Comparison of ENCODE assay signal across 17 cellular contexts in the genomic region with DNA sequence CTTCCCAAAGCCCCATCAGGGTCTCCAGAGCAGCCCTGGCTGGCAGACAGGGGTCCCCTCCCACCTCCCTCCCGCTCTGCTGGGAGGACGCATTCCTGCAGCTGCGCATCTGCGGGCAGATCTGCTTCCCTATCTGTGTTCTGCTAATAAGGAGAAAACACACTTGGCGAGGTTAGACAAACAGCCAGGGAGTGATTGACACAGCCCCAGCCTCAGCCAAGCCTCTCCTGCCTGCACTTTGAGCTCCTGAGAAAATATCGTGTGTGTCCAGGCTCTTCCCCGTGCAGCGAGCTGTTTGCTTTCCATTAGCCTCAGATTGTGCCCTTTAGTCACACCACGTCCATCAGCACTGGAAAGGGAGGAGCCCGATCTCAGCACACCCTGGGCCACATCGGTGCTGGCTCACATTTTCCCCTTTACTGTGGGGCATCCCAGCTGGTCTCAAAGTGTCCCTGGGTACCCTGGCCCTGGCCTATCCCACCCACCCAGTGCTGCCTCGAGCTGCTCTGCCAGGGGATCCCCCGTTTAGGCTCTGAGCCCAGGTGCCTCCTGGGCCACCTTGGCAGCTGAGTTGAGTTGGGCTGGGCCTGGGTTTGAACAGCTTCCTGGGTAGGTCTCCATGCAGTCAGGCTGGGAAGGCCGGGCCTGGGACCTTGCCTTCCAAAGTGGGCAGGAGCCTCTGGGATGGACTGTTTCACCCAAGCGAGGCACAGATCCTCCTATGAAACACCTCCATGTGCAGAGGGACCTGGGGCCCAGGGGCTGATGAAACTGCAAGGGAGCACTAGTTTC.
DNase-seq lines count a peak whose midpoint lies in the region; ATAC-seq and TF ChIP-seq lines count a peak whose summit lies in the region.
"Had no signal": no experiment of that assay in that cellular context is flagged by ENCODE, and none has a peak within 500 bp of the region (broad histone marks: within the 10 kb centered on the region; RNA-seq: fewer than 3 reads in every experiment).

No MANE protein-coding gene starts in this region.

- no peaks in the 10 kb centered on the region for H3K23me2 ChIP-seq in H9 (ENCODE audit: insufficient read length, low read depth, low read length, poor library complexity, severe bottlenecking)

- no peak overlapping the region for H4K8ac ChIP-seq in H9 (replicated peaks; ENCODE audit: insufficient read length, low read depth, low read length)

- no peak overlapping the region for H3K4me2 ChIP-seq in H9 (ENCODE audit: insufficient read depth, insufficient read length, low read length)
- H3K4me2 ChIP-seq in PC-3 (ENCODE audit: low read length), result no peak overlapping the region

- no peak overlapping the region for H2AFZ ChIP-seq in H9 (ENCODE audit: low read length)
- no peak overlapping the region for H2AFZ ChIP-seq in PC-3 (ENCODE audit: low read length)

- no peak overlapping the region for H3T11ph ChIP-seq in H9 (ENCODE audit: low read length)

- H3K9me3 ChIP-seq in H9 (ENCODE audit: control insufficient read depth, low read depth, low read length) (peaks cover 4% of the 10 kb centered on the region), PC-3 (ENCODE audit: low read length) (peaks cover 8% of the 10 kb centered on the region; the same call in 1 of the 2 replicates)

- H3K36me3 Mint-ChIP-seq in H9 (ENCODE audit: insufficient read depth in 1 of 3, low read depth in 3 of 3) (peaks cover 3 to 8% (median 6%) of the 10 kb centered on the region in 3 experiments; a peak in 4 of 7 replicates), chondrocyte (ENCODE audit: low read depth) (no peaks in the 10 kb centered on the region), osteocyte (ENCODE audit: unreplicated experiment) (no peaks in the 10 kb centered on the region)
- H3K36me3 Mint-ChIP-seq: activated naive CD8-positive, alpha-beta T cell treated with anti-CD3 and anti-CD28 coated beads, Interleukin-2, amount 10 ng/mL, durations not matched to agents 7 days and 5 days; CD8-positive, alpha-beta T cell; IgD-negative memory B cell; stimulated activated naive B cell treated with anti-CD40 and anti-IgM and Interleukin-4, amounts not matched to agents 10 μg/mL and 1 μg/mL and 100 μg/mL, for 72 hours had no signal

- no peaks in the 10 kb centered on the region for H3F3A ChIP-seq in PC-3 (ENCODE audit: low read length, unreplicated experiment)

- no peak overlapping the region for H3K56ac ChIP-seq in H9 (ENCODE audit: insufficient read length, low read depth, low read length)

- POLR2A ChIA-PET in PC-3 (lab: Charles Lee; ENCODE audit: unreplicated experiment), result no interaction called here

- CTCF ChIA-PET in PC-3 (lab: Charles Lee), result no interaction called here

- H2BK120ac ChIP-seq in H9 (ENCODE audit: low read depth, low read length, poor library complexity, severe bottlenecking), result no peak overlapping the region

- no peak overlapping the region for H3K18ac ChIP-seq in H9 (ENCODE audit: insufficient read length, low read depth, low read length)

- no peak overlapping the region for H3K4me3 ChIP-seq in PC-3 (ENCODE audit: low read length)

- H2BK20ac ChIP-seq in H9 (ENCODE audit: low read depth, low read length, poor library complexity, severe bottlenecking), result no peak overlapping the region

- no peak overlapping the region for H2BK5ac ChIP-seq in H9 (ENCODE audit: insufficient read length, low read length)

- no TSS peak for BruUV-seq in PC-3 (replicated peaks; lab: Mats Ljungman, UMichigan)

- H2BK12ac ChIP-seq in H9 (ENCODE audit: insufficient read length, low read depth, low read length), result no peak overlapping the region

- no peak overlapping the region for H3K23ac ChIP-seq in H9 (ENCODE audit: insufficient read length, low read depth, low read length)

- H3K79me2 ChIP-seq in H9 (ENCODE audit: insufficient read depth, low read length) (no peaks in the 10 kb centered on the region), PC-3 (ENCODE audit: low read length) (no peaks in the 10 kb centered on the region)

- intact Hi-C loops in PC-3 (cut with micrococcal nuclease), result no loop called here

- H4K91ac ChIP-seq in H9 (ENCODE audit: insufficient read length, low read depth, low read length), result no peak overlapping the region

- no peak overlapping the region for H3K14ac ChIP-seq in H9 (ENCODE audit: insufficient read depth, low read length)

- DNase-seq in NCI-H1417 (lab: John Stamatoyannopoulos, UW), result peak in 2 of 3 experiments; percentile 66 to 88
- DNase-seq in NCI-H1417 treated with DMSO at 0.1 percent for 48 hours (lab: John Stamatoyannopoulos, UW), result no peak
- DNase-seq in H9, result peak; percentile 16
- DNase-seq in chondrocyte (ENCODE audit: low spot score), result peak; percentile 73
- peak; percentile 79 for DNase-seq in osteocyte (ENCODE audit: extremely low spot score, unreplicated experiment)
- no peak for DNase-seq in C1 segment of cervical spinal cord (lab: John Stamatoyannopoulos, UW)
- DNase-seq in PC-3, result no peak
- DNase-seq: activated naive CD8-positive, alpha-beta T cell treated with anti-CD3 and anti-CD28 coated beads, Interleukin-2, amount 10 ng/mL, durations not matched to agents 7 days and 5 days; caudate nucleus; GDM1; NCI-H1048; stimulated activated CD4-positive, alpha-beta T cell treated with anti-CD3 and anti-CD28 coated beads, Interleukin-4, amount 100 ng/mL, for 4 hours; stimulated activated naive B cell treated with anti-CD40 and anti-IgM and Interleukin-4, amounts not matched to agents 10 μg/mL and 1 μg/mL and 100 μg/mL, for 72 hours had no signal

- no peak for ATAC-seq in HG03097 (IDR thresholded peaks at IDR 0.05; ENCODE audit: low FRiP score, unreplicated experiment)
- no peak for ATAC-seq in PC-3
- ATAC-seq: CD8-positive, alpha-beta T cell; naive thymus-derived CD8-positive, alpha-beta T cell; stimulated activated naive B cell treated with anti-CD40 and anti-IgM and Interleukin-4, amounts not matched to agents 10 μg/mL and 1 μg/mL and 100 μg/mL, for 72 hours had no signal

- no peaks in the 10 kb centered on the region for H3K9me2 ChIP-seq in PC-3 (replicated peaks; ENCODE audit: low read length)

- H3K9me3 Mint-ChIP-seq in H9, result peaks cover 16 to 31% of the 10 kb centered on the region in 2 experiments
- H3K9me3 Mint-ChIP-seq in chondrocyte (ENCODE audit: low read depth), result peaks cover 6% of the 10 kb centered on the region
- peaks cover 7% of the 10 kb centered on the region for H3K9me3 Mint-ChIP-seq in osteocyte (ENCODE audit: unreplicated experiment)

- H3K27me3 Mint-ChIP-seq in H9 (ENCODE audit: low read depth), result peaks cover 4% of the 10 kb centered on the region
- H3K27me3 Mint-ChIP-seq in chondrocyte (ENCODE audit: low read depth), result peaks cover 2% of the 10 kb centered on the region
- no peaks in the 10 kb centered on the region for H3K27me3 Mint-ChIP-seq in osteocyte (ENCODE audit: unreplicated experiment)
- H3K27me3 Mint-ChIP-seq: activated naive CD8-positive, alpha-beta T cell treated with anti-CD3 and anti-CD28 coated beads, Interleukin-2, amount 10 ng/mL, durations not matched to agents 7 days and 5 days had no signal

- no peak overlapping the region for H3K4me3 Mint-ChIP-seq in H9
- no peak overlapping the region for H3K4me3 Mint-ChIP-seq in chondrocyte (ENCODE audit: unreplicated experiment)
- H3K4me3 Mint-ChIP-seq in osteocyte (ENCODE audit: unreplicated experiment), result no peak overlapping the region
- H3K4me3 Mint-ChIP-seq: activated naive CD8-positive, alpha-beta T cell treated with anti-CD3 and anti-CD28 coated beads, Interleukin-2, amount 10 ng/mL, durations not matched to agents 7 days and 5 days; CD8-positive, alpha-beta T cell; IgD-negative memory B cell; naive thymus-derived CD8-positive, alpha-beta T cell; stimulated activated naive B cell treated with anti-CD40 and anti-IgM and Interleukin-4, amounts not matched to agents 10 μg/mL and 1 μg/mL and 100 μg/mL, for 72 hours had no signal

- TF ChIP-seq CTCF in H9 (conservative IDR thresholded peaks at IDR 0.05) (no peak), chondrocyte (IDR thresholded peaks at IDR 0.05) (no peak), osteocyte (IDR thresholded peaks at IDR 0.05) (no peak), PC-3 (conservative IDR thresholded peaks at IDR 0.05; ENCODE audit: low read depth, low read length) (no peak)

- H4K20me1 ChIP-seq in H9 (ENCODE audit: control insufficient read depth, insufficient read depth, insufficient read length), result no peaks in the 10 kb centered on the region
- H4K20me1 ChIP-seq in PC-3 (ENCODE audit: low read length), result no peaks in the 10 kb centered on the region

- no peaks in the 10 kb centered on the region for H3K4me1 ChIP-seq in H9 (ENCODE audit: insufficient read depth, low read length)
- no peaks in the 10 kb centered on the region for H3K4me1 ChIP-seq in PC-3 (ENCODE audit: insufficient read depth, low read length)

- WGBS in H9 (ENCODE audit: extremely low coverage, insufficient read length, low lambda C conversion rate), result no CpG with 5 or more reads among the region's 15 CpGs

- no peak overlapping the region for H2BK15ac ChIP-seq in H9 (ENCODE audit: low read depth, low read length)

- H3K27me3 ChIP-seq in H9 (ENCODE audit: insufficient read depth, low read length) (no peaks in the 10 kb centered on the region), PC-3 (ENCODE audit: low read length) (no peaks in the 10 kb centered on the region)

- H3K4ac ChIP-seq in H9 (ENCODE audit: low read depth, low read length), result no peak overlapping the region

- no peak overlapping the region for H4K5ac ChIP-seq in H9 (ENCODE audit: insufficient read length, low read depth, low read length)

- H2AK5ac ChIP-seq in H9 (ENCODE audit: insufficient read length, low read length), result no peak overlapping the region

- no peaks in the 10 kb centered on the region for H3K79me1 ChIP-seq in H9 (ENCODE audit: insufficient read depth, low read depth, low read length, poor library complexity, severe bottlenecking)

- no peaks in the 10 kb centered on the region for H3K36me3 ChIP-seq in PC-3 (ENCODE audit: low read depth, low read length)

- H3K27ac Mint-ChIP-seq in H9, result no peak overlapping the region
- H3K27ac Mint-ChIP-seq in chondrocyte (ENCODE audit: unreplicated experiment), result no peak overlapping the region
- no peak overlapping the region for H3K27ac Mint-ChIP-seq in osteocyte (ENCODE audit: unreplicated experiment)
- H3K27ac Mint-ChIP-seq: activated naive CD8-positive, alpha-beta T cell treated with anti-CD3 and anti-CD28 coated beads, Interleukin-2, amount 10 ng/mL, durations not matched to agents 7 days and 5 days; CD8-positive, alpha-beta T cell; IgD-negative memory B cell; stimulated activated naive B cell treated with anti-CD40 and anti-IgM and Interleukin-4, amounts not matched to agents 10 μg/mL and 1 μg/mL and 100 μg/mL, for 72 hours had no signal

- H3K27ac ChIP-seq in H9 (ENCODE audit: insufficient read length, low read depth, low read length) (no peak overlapping the region), PC-3 (ENCODE audit: low read length) (no peak overlapping the region)

- H3K9ac ChIP-seq in H9 (ENCODE audit: extremely low read depth, insufficient read length, low read length) (no peak overlapping the region), PC-3 (ENCODE audit: low read length) (no peak overlapping the region)

- H3K4me1 Mint-ChIP-seq in H9, result no peaks in the 10 kb centered on the region
- H3K4me1 Mint-ChIP-seq in chondrocyte (ENCODE audit: low read depth), result no peaks in the 10 kb centered on the region
- no peaks in the 10 kb centered on the region for H3K4me1 Mint-ChIP-seq in osteocyte (ENCODE audit: unreplicated experiment)
- H3K4me1 Mint-ChIP-seq: stimulated activated naive B cell treated with anti-CD40 and anti-IgM and Interleukin-4, amounts not matched to agents 10 μg/mL and 1 μg/mL and 100 μg/mL, for 72 hours had no signal

Comparison
In these comparisons a context has a peak if more than half of its experiments do, and no peak if none do; other contexts are left out.
1. DNase-seq: peak in NCI-H1417 (2 of 3), H9 (single experiment), chondrocyte (single experiment) and osteocyte (single experiment); none in NCI-H1417 treated with DMSO at 0.1 percent for 48 hours (single experiment), C1 segment of cervical spinal cord (0 of 14) and PC-3 (single experiment).